ENCODE assay signal across 1 cellular context in genomic region chr2:15971351-15971750, GRCh38.
TF ChIP-seq lines count a peak whose summit lies in the region.

No MANE protein-coding gene starts in this region.

TF ChIP-seq in H1, 55 proteins besides CTCF, POLR2A, EP300 and RAD21:
- TF ChIP-seq BACH1 (IDR thresholded peaks at IDR 0.05; ENCODE audit: low read length) (no peak), CREB1 (IDR thresholded peaks at IDR 0.05) (no peak), KDM4A (IDR thresholded peaks at IDR 0.05; ENCODE audit: low read depth, low read length, severe bottlenecking) (no peak), POLR2AphosphoS5 (IDR thresholded peaks at IDR 0.05; ENCODE audit: low read depth, low read length) (no peak), ATF3 (IDR thresholded peaks at IDR 0.05; ENCODE audit: insufficient read depth, low read depth, low read length) (no peak), RBBP5 (IDR thresholded peaks at IDR 0.05; ENCODE audit: borderline replicate concordance, low read depth, low read length) (no peak), CBX8 (IDR thresholded peaks at IDR 0.05; ENCODE audit: borderline replicate concordance, low read depth, low read length) (no peak), RFX5 (IDR thresholded peaks at IDR 0.05; ENCODE audit: borderline replicate concordance, low read depth, low read length) (no peak), MAX (IDR thresholded peaks at IDR 0.05) (no peak), GTF2F1 (IDR thresholded peaks at IDR 0.05; ENCODE audit: borderline replicate concordance, low read depth, low read length) (no peak)
